Comparison of ENCODE assay signal across 18 cellular contexts in the genomic region with DNA sequence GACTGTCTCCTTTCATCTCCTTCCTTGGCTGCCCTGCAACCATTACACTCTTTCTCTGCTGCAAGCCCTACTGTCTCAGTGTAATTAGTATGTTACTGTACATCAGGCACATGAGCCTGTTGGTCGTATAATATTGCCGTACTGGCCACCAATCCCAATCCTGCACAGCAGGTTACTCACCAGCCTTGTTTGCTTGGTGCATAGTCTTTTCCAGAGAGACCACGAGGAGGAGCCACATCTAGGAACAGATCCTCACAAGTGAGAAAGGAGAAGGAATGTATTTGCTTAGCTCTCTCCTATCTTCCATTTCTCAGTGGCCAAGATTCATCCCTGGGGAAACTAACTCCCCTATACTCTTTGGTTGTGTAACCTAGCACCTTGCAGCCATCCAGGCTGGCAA. TPM values are rescaled to one million over a fixed set of nuclear protein-coding genes. Genes with fewer than 3 reads are reported as not detected.
"Had no signal": no experiment of that assay in that cellular context is flagged by ENCODE, and none has a peak within 500 bp of the region (broad histone marks: within the 10 kb centered on the region; RNA-seq: fewer than 3 reads in every experiment).

No MANE protein-coding gene starts in this region.

- H3K27ac ChIP-seq: cardiac muscle cell, colonic mucosa, gastrocnemius medialis, heart right ventricle, left lung, prostate gland, spleen, transverse colon had no signal

- H3K9me3 ChIP-seq: colonic mucosa, prostate gland had no signal

- H3K4me3 ChIP-seq: cardiac muscle cell, colonic mucosa, gastrocnemius medialis, heart right ventricle, left lung, prostate gland, spleen, transverse colon had no signal

- H3K27me3 ChIP-seq: cardiac muscle cell, colonic mucosa, gastrocnemius medialis, heart right ventricle, left lung, spleen, transverse colon had no signal

- DNase-seq: activated CD4-positive, alpha-beta memory T cell treated with anti-CD3 and anti-CD28 coated beads for 36 hours; activated gamma-delta T cell; activated T-cell treated with anti-CD3 and anti-CD28 coated beads, Interleukin-2, amount 50 U/mL, for 4 hours; colonic mucosa; effector CD8-positive, alpha-beta T cell; gastrocnemius medialis; heart right ventricle; islet precursor cell; left lung; occipital lobe; spleen; stimulated activated CD4-positive, alpha-beta T cell treated with anti-CD3 and anti-CD28 coated beads, Interleukin-2, amount 100 ng/mL, for 24 hours; stimulated activated naive B cell treated with anti-CD40 and anti-IgM and Interleukin-4, amounts not matched to agents 10 μg/mL and 1 μg/mL and 100 μg/mL, for 72 hours; transverse colon had no signal

- H3K4me1 ChIP-seq: colonic mucosa, gastrocnemius medialis, heart right ventricle, left lung, prostate gland, spleen, transverse colon had no signal

- ATAC-seq: activated T-cell treated with anti-CD3 and anti-CD28 coated beads, Interleukin-2, amount 50 U/mL, for 4 hours; gastrocnemius medialis; heart right ventricle; left lung; sciatic nerve; stimulated activated naive B cell treated with anti-CD40 and anti-IgM and Interleukin-4, amounts not matched to agents 10 μg/mL and 1 μg/mL and 100 μg/mL, for 72 hours had no signal

- H3K36me3 ChIP-seq: cardiac muscle cell, colonic mucosa, gastrocnemius medialis, heart right ventricle, left lung, prostate gland, spleen, transverse colon had no signal

RNA-seq across cellular contexts. Expression of gene BICDL1, which starts 33.0 kb away (rescaled TPM):
- total RNA-seq: fibroblast of lung had no signal
- polyA plus RNA-seq: fibroblast of lung had no signal
